20 cellular contexts compared by ENCODE assay signal in the genomic region with DNA sequence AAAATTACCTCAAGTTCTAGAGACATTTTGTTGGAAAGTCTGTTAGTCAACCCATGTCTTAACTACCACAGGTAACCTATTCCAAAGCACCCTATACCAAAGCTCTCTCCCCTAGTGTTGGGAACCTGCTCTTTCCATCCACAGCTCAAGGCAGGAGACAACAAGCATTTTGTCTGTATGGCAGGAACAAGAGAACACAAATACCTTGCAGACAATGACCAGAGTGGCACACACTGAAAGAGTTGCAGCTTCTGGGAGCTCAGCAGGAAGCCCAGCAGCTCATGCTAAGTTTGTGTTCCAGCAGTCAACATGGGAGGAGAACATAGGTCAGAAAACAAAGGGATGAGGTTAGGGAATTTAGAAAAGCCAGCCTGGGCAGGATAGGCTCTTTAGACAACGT.
"Had no signal": no experiment of that assay in that cellular context is flagged by ENCODE, and none has a peak within 500 bp of the region (broad histone marks: within the 10 kb centered on the region; RNA-seq: fewer than 3 reads in every experiment).

No MANE protein-coding gene starts in this region.

- DNase-seq: activated CD4-positive, alpha-beta T cell treated with anti-CD3 and anti-CD28 coated beads for 4 hours; activated CD4-positive, alpha-beta T cell treated with anti-CD3 and anti-CD28 coated beads, Interleukin-2, amount 50 U/mL, for 48 hours; activated CD4-positive, CD25-positive, alpha-beta regulatory T cell; activated effector memory CD4-positive, alpha-beta T cell treated with anti-CD3 and anti-CD28 coated beads, Interleukin-2, amount 50 U/mL, for 16 hours; activated naive CD4-positive, alpha-beta T cell treated with anti-CD3 and anti-CD28 coated beads, Interleukin-2, amount 10 ng/mL, durations not matched to agents 7 days and 5 days; activated T-cell treated with anti-CD3 and anti-CD28 coated beads, Interleukin-2, amount 50 U/mL, for 72 hours; amygdala; cortex of kidney; foreskin fibroblast; left ventricle myocardium superior; mammary epithelial cell; occipital lobe; posterior cingulate gyrus; right lobe of liver; stimulated activated CD4-positive, alpha-beta T cell treated with anti-CD3 and anti-CD28 coated beads, Interleukin-2, amount 100 ng/mL, for 24 hours; stimulated activated naive CD8-positive, alpha-beta T cell treated with anti-CD3 and anti-CD28 coated beads, Interleukin-15, amount 100 ng/mL, for 72 hours; T-helper 1 cell; T-helper 9 cell; tibial artery had no signal

- H3K9me3 ChIP-seq: right lobe of liver had no signal

- H3K4me3 ChIP-seq: right lobe of liver, skin epidermis, tibial artery had no signal

- H3K36me3 ChIP-seq: right lobe of liver, tibial artery had no signal

- H3K4me1 ChIP-seq: right lobe of liver, tibial artery had no signal

- H3K27me3 ChIP-seq: right lobe of liver, tibial artery had no signal

- H3K27ac ChIP-seq: right lobe of liver, skin epidermis, tibial artery had no signal
